11 cellular contexts compared by ENCODE assay signal in the genomic region with DNA sequence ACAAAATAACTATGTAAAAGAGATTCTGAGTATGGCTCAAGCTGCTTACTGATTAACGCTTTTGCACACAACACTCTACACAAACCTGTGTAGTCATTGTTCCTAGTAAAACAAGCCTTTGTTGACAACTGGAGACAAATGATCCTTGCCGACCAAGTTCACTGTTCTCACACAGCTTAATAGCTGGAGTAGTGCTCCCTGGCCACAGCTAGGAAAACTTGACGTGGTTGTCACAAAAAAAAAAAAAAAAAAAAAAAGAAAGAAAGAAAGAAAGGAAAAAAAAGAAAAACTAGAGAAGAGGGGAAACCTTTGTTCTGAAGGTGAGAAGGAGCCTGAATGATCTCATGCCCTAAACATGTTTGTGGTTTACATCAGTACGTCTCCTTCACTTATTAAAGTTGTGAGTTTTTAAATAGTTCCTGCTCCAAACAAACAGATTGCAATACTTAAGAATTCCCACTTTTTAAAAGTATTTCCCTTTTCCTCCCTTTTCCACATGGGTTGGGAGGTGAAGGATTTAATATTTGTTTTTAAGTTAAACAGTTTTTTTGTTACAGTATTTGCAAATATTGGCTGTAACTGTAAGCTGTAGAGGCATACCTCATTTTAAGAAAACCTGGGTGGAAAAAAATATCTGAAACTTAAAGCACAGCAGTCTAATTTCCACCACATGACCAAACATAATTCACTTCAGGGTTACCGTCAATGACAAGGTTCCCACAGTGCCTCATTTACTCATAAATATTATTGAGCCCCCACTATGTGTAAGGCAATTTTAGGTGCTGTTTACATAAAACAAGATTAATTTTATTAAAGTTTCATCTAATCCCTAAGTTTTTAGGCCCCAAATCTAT.
DNase-seq lines count a peak whose midpoint lies in the region; ATAC-seq and TF ChIP-seq lines count a peak whose summit lies in the region.
"Had no signal": no experiment of that assay in that cellular context is flagged by ENCODE, and none has a peak within 500 bp of the region (broad histone marks: within the 10 kb centered on the region; RNA-seq: fewer than 3 reads in every experiment).

No MANE protein-coding gene starts in this region.

- no peaks in the 10 kb centered on the region for H3K9me3 ChIP-seq in HEK293 (ENCODE audit: control insufficient read depth, insufficient read depth, low read depth, low read length)
- no peaks in the 10 kb centered on the region for H3K9me3 ChIP-seq in iPS-18a (ENCODE audit: control insufficient read depth, low read depth, low read length)
- H3K9me3 ChIP-seq in stomach: peaks cover 0 to 4% (median 0%) of the 10 kb centered on the region in 4 donors

- H3K36me3 Mint-ChIP-seq in activated T-helper 17 cell treated with anti-CD3 and anti-CD28 coated beads, Interleukin-2, amount 50 U/mL, for 72 hours (ENCODE audit: low read depth): no peaks in the 10 kb centered on the region

- no peaks in the 10 kb centered on the region for H3K4me1 Mint-ChIP-seq in activated T-helper 17 cell treated with anti-CD3 and anti-CD28 coated beads, Interleukin-2, amount 50 U/mL, for 72 hours

- H3K4me3 ChIP-seq in HEK293 (ENCODE audit: low read depth, low read length) (peak overlapping the region; percentile 14; the same call in 1 of the 2 replicates), iPS-18a (ENCODE audit: low read length) (no peak overlapping the region), stomach (no peak overlapping the region), coronary artery (no peak overlapping the region)

- H3K36me3 ChIP-seq in HEK293 (ENCODE audit: control insufficient read depth in 2 of 2, insufficient read depth in 1 of 2, low read length in 2 of 2) (no peaks in the 10 kb centered on the region), iPS-18a (ENCODE audit: control insufficient read depth, low read depth, low read length) (no peaks in the 10 kb centered on the region), stomach (no peaks in the 10 kb centered on the region)

- TF ChIP-seq CTCF in HEK293 (tag by site-specific recombination; IDR thresholded peaks at IDR 0.05): no peak
- TF ChIP-seq CTCF in stomach (IDR thresholded peaks at IDR 0.05): no peak
- TF ChIP-seq CTCF in coronary artery (IDR thresholded peaks at IDR 0.05): no peak

- H3K4me1 ChIP-seq in HEK293 (ENCODE audit: control insufficient read depth, insufficient read depth, low read length) (no peaks in the 10 kb centered on the region), iPS-18a (ENCODE audit: control insufficient read depth, low read depth, low read length) (peaks cover 23% of the 10 kb centered on the region), stomach (peaks cover 0 to 28% (median 10%) of the 10 kb centered on the region in 4 donors)

- no peaks in the 10 kb centered on the region for H3K27me3 ChIP-seq in iPS-18a (ENCODE audit: control insufficient read depth, insufficient read depth, low read length)
- no peaks in the 10 kb centered on the region for H3K27me3 ChIP-seq in stomach

- H3K4me3 Mint-ChIP-seq in activated T-helper 17 cell treated with anti-CD3 and anti-CD28 coated beads, Interleukin-2, amount 50 U/mL, for 72 hours: no peak overlapping the region

- H3K27ac Mint-ChIP-seq in activated T-helper 17 cell treated with anti-CD3 and anti-CD28 coated beads, Interleukin-2, amount 50 U/mL, for 72 hours: no peak overlapping the region

- peaks cover 7% of the 10 kb centered on the region for H3K27me3 Mint-ChIP-seq in activated T-helper 17 cell treated with anti-CD3 and anti-CD28 coated beads, Interleukin-2, amount 50 U/mL, for 72 hours

- no peaks in the 10 kb centered on the region for H3K9me3 Mint-ChIP-seq in activated T-helper 17 cell treated with anti-CD3 and anti-CD28 coated beads, Interleukin-2, amount 50 U/mL, for 72 hours

- CTCF ChIA-PET in HEK293 (lab: Yijun Ruan, JAX): interaction anchor here (1.0 to 1.3 kb wide), 4 partner anchors 10 to 139 kb away, joined by 3 to 5 read pairs (median 4); no protein-coding TSS in a partner anchor

- TF ChIP-seq POLR2A in stomach (IDR thresholded peaks at IDR 0.05) (no peak), GM18505 (IDR thresholded peaks at IDR 0.05; ENCODE audit: borderline replicate concordance, extremely low read depth, insufficient read depth, insufficient read length) (no peak)

- DNase-seq in stomach: no peak
- DNase-seq in activated CD4-positive, alpha-beta T cell treated with anti-CD3 and anti-CD28 coated beads for 4 hours: no peak
- DNase-seq in retina: no peak
- DNase-seq in coronary artery (ENCODE audit: low spot score): no peak
- DNase-seq: activated CD4-positive, alpha-beta T cell treated with anti-CD3 and anti-CD28 coated beads, Interleukin-2, amount 50 U/mL, for 4 hours; NCI-H1417 treated with DMSO at 0.1 percent for 48 hours; stimulated activated CD4-positive, alpha-beta T cell treated with anti-CD3 and anti-CD28 coated beads, Interleukin-2, amount 100 ng/mL, for 48 hours had no signal

- no peak overlapping the region for H3K27ac ChIP-seq in HEK293 (ENCODE audit: extremely low read depth, low read depth, low read length)
- H3K27ac ChIP-seq in iPS-18a (ENCODE audit: low read length): no peak overlapping the region
- H3K27ac ChIP-seq in stomach: peak overlapping the region in 4 of 5 donors; percentile 17 to 61 (median 45)
- H3K27ac ChIP-seq in coronary artery: no peak overlapping the region

- intact Hi-C loops in stomach (cut with DNase I; ENCODE audit: low total_unique reads): no loop called here

- 18 to 28% (median 22%) methylated on average over 5 of the region's 5 CpGs for WGBS in stomach, 5 donors

- H3K9ac ChIP-seq in iPS-18a (ENCODE audit: low read length): peak overlapping the region; percentile 4

- POLR2A ChIA-PET in HEK293 (lab: Yijun Ruan, JAX): interaction anchor here (0.6 to 0.7 kb wide), 2 partner anchors 10 to 1039 kb away, joined by 3 to 6 read pairs; no protein-coding TSS in a partner anchor

- ATAC-seq in activated T-helper 17 cell treated with anti-CD3 and anti-CD28 coated beads, Interleukin-2, amount 50 U/mL, for 72 hours (replicated peaks): peak; percentile 24
- ATAC-seq in GM18505 (IDR thresholded peaks at IDR 0.05; ENCODE audit: unreplicated experiment): no peak

- no peak for TF ChIP-seq EP300 in stomach (IDR thresholded peaks at IDR 0.05)

TF ChIP-seq in HEK293, 187 proteins besides CTCF, POLR2A, EP300 and RAD21:
- peak; percentile 87 for TF ChIP-seq ZNF366 (tag by site-specific recombination; conservative IDR thresholded peaks at IDR 0.05)
- no peak for TF ChIP-seq SETDB1 (IDR thresholded peaks at IDR 0.05; ENCODE audit: insufficient read length, low read length)
- TF ChIP-seq ZNF600 (tag by site-specific recombination; IDR thresholded peaks at IDR 0.05): peak; percentile 42; the same call in 1 of the 2 replicates
- TF ChIP-seq ZNF501 (tag by site-specific recombination; IDR thresholded peaks at IDR 0.05): no peak
- peak; percentile 87 for TF ChIP-seq PRDM1 (tag by site-specific recombination; IDR thresholded peaks at IDR 0.05)

Comparison
In these comparisons a context has a peak if more than half of its experiments do, and no peak if none do; other contexts are left out.
1. H3K27ac ChIP-seq: peak in stomach (4 of 5); none in HEK293 (single experiment), iPS-18a (single experiment) and coronary artery (0 of 2).